In the genomic region with DNA sequence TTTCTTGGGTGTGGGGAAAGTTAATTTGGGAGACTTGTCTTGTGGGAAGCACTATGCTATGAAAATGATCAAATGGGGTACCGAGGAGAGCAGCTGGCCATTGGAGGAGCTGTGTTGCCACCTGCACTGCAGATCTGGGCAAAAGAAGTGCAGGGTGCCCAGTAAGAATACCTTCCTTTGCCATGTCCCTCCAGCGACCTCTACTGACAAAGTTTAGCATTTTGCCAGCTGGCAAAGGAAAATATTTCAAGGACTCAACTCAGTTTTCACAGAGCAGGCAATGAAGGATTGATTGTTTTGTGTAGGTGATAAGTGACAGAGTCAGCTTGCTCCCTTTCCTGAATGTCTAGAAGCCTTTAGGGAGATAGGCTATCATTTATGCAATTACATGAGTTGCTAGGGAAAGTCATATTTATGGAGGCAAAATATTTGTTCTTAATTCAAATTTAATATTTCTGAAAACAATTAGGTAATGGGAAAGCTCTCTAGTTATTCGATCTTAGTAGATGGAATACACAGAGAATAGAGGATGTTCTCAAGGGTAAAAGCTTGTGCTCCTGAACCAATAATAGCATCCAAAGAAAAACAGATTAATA, we compare ENCODE assay signal across 8 cellular contexts.
A peak's percentile ranks its signal among the peaks of the same experiment; 100 is the strongest.
DNase-seq lines count a peak whose midpoint lies in the region; ATAC-seq, FAIRE-seq and TF ChIP-seq lines count a peak whose summit lies in the region.

No MANE protein-coding gene starts in this region.

- intact Hi-C loops in A673 (cut with micrococcal nuclease; ENCODE audit: unreplicated experiment): loop anchor here (1.0 to 5.0 kb wide), 3 partner anchors 167 to 322 kb away; no protein-coding TSS in a partner anchor

- DNase-seq in A673 (ENCODE audit: low spot score) (peak; percentile 76), GM10248 (ENCODE audit: extremely low spot score) (peak; percentile 54), NCI-H69 (lab: John Stamatoyannopoulos, UW) (peak; percentile 81), bronchial epithelial cell (ENCODE audit: low read depth) (peak; percentile 41), osteoblast (ENCODE audit: insufficient read length, low spot score, missing footprints) (no peak), T-helper 9 cell (no peak)
- DNase-seq in NK-92 treated with Interleukin-12 subunit alpha and Interleukin-12 subunit beta, amount 100 ng/mL, for 24 hours (lab: John Stamatoyannopoulos, UW): no peak

- H3K4me2 ChIP-seq in osteoblast (ENCODE audit: insufficient read depth, low read length): no peak overlapping the region

- BruUV-seq in A673 (replicated peaks; lab: Mats Ljungman, UMichigan): no TSS peak

- POLR2A ChIA-PET in A673 (lab: Charles Lee; ENCODE audit: low non-redundant PET): no interaction called here
- POLR2A ChIA-PET in GM10248 (lab: Yijun Ruan, JAX): no interaction called here

- H3K4me3 ChIP-seq in A673 (ENCODE audit: low read depth, low read length, poor library complexity, severe bottlenecking) (no peak overlapping the region), bronchial epithelial cell (ENCODE audit: low read depth, low read length) (no peak overlapping the region), osteoblast (ENCODE audit: insufficient read depth, low read length) (no peak overlapping the region)

- TF ChIP-seq CTCF in A673 (conservative IDR thresholded peaks at IDR 0.05; ENCODE audit: low read depth, low read length) (peak; percentile 76), GM10248 (IDR thresholded peaks at IDR 0.05; ENCODE audit: control extremely low read depth, extremely low read depth, low read depth, missing control alignments) (peak; percentile 56), bronchial epithelial cell (IDR thresholded peaks at IDR 0.05; ENCODE audit: insufficient read depth, low read length, severe bottlenecking) (peak; percentile 62), osteoblast (IDR thresholded peaks at IDR 0.05; ENCODE audit: extremely low read depth, low read depth, low read length) (peak; percentile 55)

- peaks cover 11% of the 10 kb centered on the region for H4K20me1 ChIP-seq in osteoblast (ENCODE audit: insufficient read depth, low read length)

- H3K27ac ChIP-seq in A673 (ENCODE audit: low read depth, low read length, poor library complexity, severe bottlenecking): no peak overlapping the region
- H3K27ac ChIP-seq in osteoblast (ENCODE audit: low read depth, low read length): no peak overlapping the region

- H3K9me3 ChIP-seq in A673 (ENCODE audit: low read depth, low read length, poor library complexity, severe bottlenecking) (no peaks in the 10 kb centered on the region), osteoblast (ENCODE audit: low read depth, low read length) (no peaks in the 10 kb centered on the region)

- H3K36me3 ChIP-seq in A673 (ENCODE audit: insufficient read depth, low read length, poor library complexity, severe bottlenecking): no peaks in the 10 kb centered on the region
- H3K36me3 ChIP-seq in bronchial epithelial cell (ENCODE audit: control insufficient read depth, insufficient read depth, low read length): no peaks in the 10 kb centered on the region
- H3K36me3 ChIP-seq in osteoblast (ENCODE audit: insufficient read depth, low read length): no peaks in the 10 kb centered on the region

- peaks cover 2% of the 10 kb centered on the region for H3K79me2 ChIP-seq in osteoblast (ENCODE audit: insufficient read depth, low read length)

- no peak for ATAC-seq in HG03521 (IDR thresholded peaks at IDR 0.05; ENCODE audit: unreplicated experiment)

- no peaks in the 10 kb centered on the region for H3K4me1 ChIP-seq in A673 (ENCODE audit: insufficient read depth, low read length, poor library complexity, severe bottlenecking)
- H3K4me1 ChIP-seq in osteoblast (ENCODE audit: insufficient read depth, low read length): no peaks in the 10 kb centered on the region

- H3K27me3 ChIP-seq in A673 (replicated peaks; ENCODE audit: insufficient read depth, low read depth, low read length, poor library complexity) (no peaks in the 10 kb centered on the region), bronchial epithelial cell (ENCODE audit: control insufficient read depth, insufficient read depth, low read length) (no peaks in the 10 kb centered on the region), osteoblast (ENCODE audit: insufficient read depth, low read length) (no peaks in the 10 kb centered on the region)

- CTCF ChIA-PET in A673 (lab: Charles Lee): interaction anchor here (0.6 to 1.4 kb wide), 6 partner anchors 19 to 323 kb away, joined by 3 to 14 read pairs (median 4); no protein-coding TSS in a partner anchor
- CTCF ChIA-PET in GM10248 (lab: Yijun Ruan, JAX): interaction anchor here (0.6 to 3.0 kb wide), 13 partner anchors 9 to 240 kb away, joined by 3 to 21 read pairs (median 4); no protein-coding TSS in a partner anchor

- no peak overlapping the region for H2AFZ ChIP-seq in osteoblast (ENCODE audit: low read length)

- FAIRE-seq in bronchial epithelial cell (lab: Jason Lieb, UNC): no peak

Comparison
In these comparisons a context has a peak if more than half of its experiments do, and no peak if none do; other contexts are left out.
1. DNase-seq: peak in A673 (single experiment), GM10248 (single experiment), NCI-H69 (single experiment) and bronchial epithelial cell (single experiment); none in osteoblast (single experiment), NK-92 treated with Interleukin-12 subunit alpha and Interleukin-12 subunit beta, amount 100 ng/mL, for 24 hours (single experiment) and T-helper 9 cell (single experiment).
2. Peak in every context shown above with its lines, with median percentiles within 50 percentile points of each other: CTCF ChIP-seq.